Comparison of ENCODE assay signal across 23 cellular contexts in the genomic region with DNA sequence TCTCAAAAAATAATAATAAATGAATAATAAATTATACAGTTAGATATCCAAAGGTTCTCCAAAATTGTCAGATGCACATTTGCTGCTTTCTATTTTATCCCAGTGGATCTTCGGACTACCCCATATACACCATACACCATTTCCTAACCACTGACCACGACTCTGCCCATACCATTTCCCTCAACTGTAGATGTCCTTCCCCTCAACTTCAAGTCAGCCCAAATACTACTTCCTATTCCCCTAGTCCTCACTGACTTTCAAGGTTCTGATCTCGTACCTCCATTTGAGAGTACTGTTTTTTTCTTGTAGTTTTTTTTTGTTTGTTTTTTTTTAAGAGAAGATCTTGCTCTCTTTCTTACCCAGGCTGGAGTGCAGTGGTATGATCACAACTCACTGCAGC.
"Had no signal": no experiment of that assay in that cellular context is flagged by ENCODE, and none has a peak within 500 bp of the region (broad histone marks: within the 10 kb centered on the region; RNA-seq: fewer than 3 reads in every experiment).

No MANE protein-coding gene starts in this region.

- H3K9me3 Mint-ChIP-seq: activated naive CD8-positive, alpha-beta T cell treated with anti-CD3 and anti-CD28 coated beads for 36 hours; naive thymus-derived CD8-positive, alpha-beta T cell; T-helper 1 cell treated with Interleukin-12 subunit alpha and Interleukin-12 subunit beta and Interleukin-4 antibody, amounts not matched to agents 30 μg/mL and 1 μg/mL, for 36 hours had no signal

- ATAC-seq: activated CD4-positive, alpha-beta T cell treated with anti-CD3 and anti-CD28 coated beads for 36 hours; left cardiac atrium; naive thymus-derived CD8-positive, alpha-beta T cell; stimulated activated naive CD8-positive, alpha-beta T cell treated with anti-CD3 and anti-CD28 coated beads, Interleukin-15, Interleukin-2, amounts not matched to agents 100 U/mL and 50 U/mL, for 24 hours had no signal

- H3K4me1 ChIP-seq: colonic mucosa, tibial artery, uterus had no signal

- H3K27me3 ChIP-seq: colonic mucosa, hepatocyte, tibial artery, uterus had no signal

- H3K9me3 ChIP-seq: colonic mucosa, tibial artery, uterus had no signal

- H3K36me3 ChIP-seq: colonic mucosa, uterus had no signal

- H3K27me3 Mint-ChIP-seq: activated CD4-positive, alpha-beta T cell treated with anti-CD3 and anti-CD28 coated beads for 36 hours; activated naive CD8-positive, alpha-beta T cell treated with anti-CD3 and anti-CD28 coated beads for 36 hours; naive thymus-derived CD8-positive, alpha-beta T cell; progenitor cell of endocrine pancreas had no signal

- H3K4me3 ChIP-seq: colonic mucosa, hepatocyte, tibial artery, uterus had no signal

- H3K27ac ChIP-seq: colonic mucosa, epithelial cell of prostate, hepatocyte, tibial artery, uterus had no signal

- H3K4me3 Mint-ChIP-seq: activated CD4-positive, alpha-beta T cell treated with anti-CD3 and anti-CD28 coated beads for 36 hours; activated naive CD8-positive, alpha-beta T cell treated with anti-CD3 and anti-CD28 coated beads for 36 hours; endodermal cell; naive thymus-derived CD8-positive, alpha-beta T cell; T-helper 1 cell treated with Interleukin-12 subunit alpha and Interleukin-12 subunit beta and Interleukin-4 antibody, amounts not matched to agents 30 μg/mL and 1 μg/mL, for 36 hours had no signal

- H3K27ac Mint-ChIP-seq: activated CD4-positive, alpha-beta T cell treated with anti-CD3 and anti-CD28 coated beads for 36 hours; activated naive CD8-positive, alpha-beta T cell treated with anti-CD3 and anti-CD28 coated beads for 36 hours; endodermal cell; naive thymus-derived CD8-positive, alpha-beta T cell; progenitor cell of endocrine pancreas; T-helper 1 cell treated with Interleukin-12 subunit alpha and Interleukin-12 subunit beta and Interleukin-4 antibody, amounts not matched to agents 30 μg/mL and 1 μg/mL, for 36 hours had no signal

- DNase-seq: activated CD4-positive, alpha-beta T cell treated with anti-CD3 and anti-CD28 coated beads for 36 hours; activated CD4-positive, alpha-beta T cell treated with anti-CD3 and anti-CD28 coated beads, Interleukin-2, amount 50 U/mL, for 48 hours; activated gamma-delta T cell treated with Interleukin-2 at 50 U/mL for 16 hours; activated naive CD8-positive, alpha-beta T cell treated with anti-CD3 and anti-CD28 coated beads for 36 hours; amygdala; caudate nucleus; colonic mucosa; endodermal cell; foreskin fibroblast; left cardiac atrium; mesenchymal stem cell; naive thymus-derived CD8-positive, alpha-beta T cell; stimulated activated CD4-positive, alpha-beta T cell treated with anti-CD3 and anti-CD28 coated beads, Interleukin-12 subunit alpha, Interleukin-12 subunit beta, amount 100 ng/mL, for 4 hours; stimulated activated CD4-positive, alpha-beta T cell treated with anti-CD3 and anti-CD28 coated beads, Interleukin-1b, Interleukin-23, amount 100 ng/mL, for 48 hours; stimulated activated CD8-positive, alpha-beta memory T cell treated with anti-CD3 and anti-CD28 coated beads, Interleukin-4, amount 100 ng/mL, for 48 hours; stimulated activated naive CD8-positive, alpha-beta T cell treated with anti-CD3 and anti-CD28 coated beads, Interleukin-15, Interleukin-2, amounts not matched to agents 100 U/mL and 50 U/mL, for 24 hours; substantia nigra; tibial artery; uterus had no signal
